In the genomic region with DNA sequence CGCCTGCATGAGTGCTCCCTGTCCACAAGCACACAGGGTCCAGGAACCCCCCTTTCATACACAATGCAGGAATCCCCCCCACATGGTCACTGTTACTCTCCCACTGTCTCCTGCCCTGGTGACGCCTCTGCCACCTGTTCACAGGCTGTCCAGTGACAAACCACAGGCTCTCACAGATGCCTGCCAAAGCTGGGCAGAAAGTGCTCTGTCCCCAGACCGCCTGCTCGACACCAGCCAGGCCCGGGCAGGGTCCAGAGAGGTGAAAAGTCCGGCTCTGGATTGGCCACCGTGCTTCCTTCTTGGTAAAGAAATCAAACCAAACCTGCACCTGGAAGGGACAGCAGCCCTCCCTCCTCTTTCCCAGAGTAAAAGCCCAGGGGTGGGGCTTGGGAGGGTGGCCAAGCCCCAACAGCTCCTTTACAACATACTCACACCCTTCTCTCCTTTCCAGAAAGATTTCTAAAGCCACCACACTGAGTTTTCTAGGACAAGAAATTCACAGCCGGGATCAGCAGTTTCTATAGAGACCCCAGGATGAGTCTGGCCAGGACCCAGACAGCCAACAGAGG, we compare ENCODE assay signal across 11 cellular contexts. TPM values are rescaled to one million over a fixed set of nuclear protein-coding genes. Genes with fewer than 3 reads are reported as not detected.
DNase-seq lines count a peak whose midpoint lies in the region; ATAC-seq, FAIRE-seq and TF ChIP-seq lines count a peak whose summit lies in the region.
"Had no signal": no experiment of that assay in that cellular context is flagged by ENCODE, and none has a peak within 500 bp of the region (broad histone marks: within the 10 kb centered on the region; RNA-seq: fewer than 3 reads in every experiment).

No MANE protein-coding gene starts in this region.

- no peak overlapping the region for H3K14ac ChIP-seq in H1 (ENCODE audit: insufficient read length)

- H2BK15ac ChIP-seq in H1 (ENCODE audit: low read length) = no peak overlapping the region

- TF ChIP-seq RAD21 in H1 (IDR thresholded peaks at IDR 0.05 in 1 of 2, conservative IDR thresholded peaks at IDR 0.05 in 1 of 2; ENCODE audit: low read depth in 2 of 2, low read length in 2 of 2) = no peak

- H4K5ac ChIP-seq in H1 (ENCODE audit: insufficient read length, low read depth, low read length) = no peak overlapping the region

- H3K18ac ChIP-seq in H1 (ENCODE audit: extremely low read depth, low read length) = no peak overlapping the region

- TF ChIP-seq CTCF in H1 (IDR thresholded peaks at IDR 0.05; ENCODE audit: control extremely low read depth in 1 of 3, insufficient read depth in 1 of 3, low read depth in 1 of 3, low read length in 3 of 3) = no peak

- H3K79me2 ChIP-seq in H1 (ENCODE audit: control insufficient read depth in 1 of 2, insufficient read depth in 2 of 2, low read length in 2 of 2) = peaks cover 43 to 79% of the 10 kb centered on the region in 2 experiments

- CTCF ChIA-PET in H1 (lab: Charles Lee; ENCODE audit: partially characterized antibody) = interaction anchor here (1.2 kb wide), 2 partner anchors 45 to 46 kb away, joined by 3 to 4 read pairs; no protein-coding TSS in a partner anchor

- peaks cover 7 to 37% (median 21%) of the 10 kb centered on the region in 4 experiments for H3K4me1 ChIP-seq in H1 (replicated peaks in 1 of 4; ENCODE audit: control insufficient read depth in 3 of 4, insufficient read depth in 4 of 4, low read length in 3 of 4)
- H3K4me1 ChIP-seq in muscle layer of colon (ENCODE audit: insufficient read depth, low read length) = peaks cover 38% of the 10 kb centered on the region
- H3K4me1 ChIP-seq in urinary bladder (ENCODE audit: insufficient read depth) = peaks cover 1% of the 10 kb centered on the region

- H4K8ac ChIP-seq in H1 (ENCODE audit: extremely low read depth, insufficient read depth, low read length) = peak overlapping the region; percentile 28

- peaks cover 11% of the 10 kb centered on the region; the same call in 1 of the 2 replicates for H3K23me2 ChIP-seq in H1 (ENCODE audit: low read depth, low read length)

- no peak overlapping the region for H2BK20ac ChIP-seq in H1 (ENCODE audit: low read length)

- no peaks in the 10 kb centered on the region for H3K9me3 ChIP-seq in H1 (ENCODE audit: insufficient read depth in 2 of 2, low read depth in 1 of 2, low read length in 1 of 2)
- no peaks in the 10 kb centered on the region for H3K9me3 ChIP-seq in muscle layer of colon (ENCODE audit: low read length)

- no peak for FAIRE-seq in H1 (lab: Jason Lieb, UNC)
- FAIRE-seq: RCC 7860 had no signal

- no peak overlapping the region for H2BK120ac ChIP-seq in H1 (replicated peaks; ENCODE audit: low read depth, low read length)

- H2AFZ ChIP-seq in H1 (ENCODE audit: low read length) = no peak overlapping the region

- H3K36me3 ChIP-seq in H1 (ENCODE audit: control insufficient read depth in 2 of 4, insufficient read depth in 4 of 4, low read length in 3 of 4) = peaks cover 2 to 28% (median 14%) of the 10 kb centered on the region in 4 experiments; a peak in 7 of 8 replicates
- H3K36me3 ChIP-seq in muscle layer of colon (ENCODE audit: insufficient read depth, low read length) = peaks cover 17% of the 10 kb centered on the region
- no peaks in the 10 kb centered on the region for H3K36me3 ChIP-seq in urinary bladder (ENCODE audit: insufficient read depth)

- H3K9ac ChIP-seq in H1 (replicated peaks in 1 of 4; ENCODE audit: extremely low read depth in 1 of 4, low read depth in 3 of 4, low read length in 3 of 4) = no peak overlapping the region
- H3K9ac ChIP-seq in muscle layer of colon (ENCODE audit: low read length) = no peak overlapping the region

- POLR2A ChIA-PET in H1 (lab: Charles Lee; ENCODE audit: partially characterized antibody) = interaction anchor here (0.7 to 1.2 kb wide), 3 partner anchors 10 to 35 kb away, joined by 3 to 4 read pairs (median 3); no protein-coding TSS in a partner anchor

- H3K23ac ChIP-seq in H1 (ENCODE audit: insufficient read length) = no peak overlapping the region

- no peak overlapping the region; a peak in 1 of 4 replicates for H3K4me2 ChIP-seq in H1 (ENCODE audit: insufficient read depth in 1 of 2, low read depth in 2 of 2, low read length in 2 of 2)

- H4K91ac ChIP-seq in H1 (replicated peaks; ENCODE audit: insufficient read length, low read length) = no peak overlapping the region

- no peak for ATAC-seq in GM18870 (IDR thresholded peaks at IDR 0.05; ENCODE audit: unreplicated experiment)
- ATAC-seq: HCT116 had no signal

- H3K4me3 ChIP-seq in H1 (ENCODE audit: extremely low read depth in 1 of 4, insufficient read depth in 2 of 4, low read depth in 3 of 4, low read length in 4 of 4) = no peak overlapping the region
- no peak overlapping the region for H3K4me3 ChIP-seq in muscle layer of colon (ENCODE audit: low read depth in 1 of 2, low read length in 2 of 2)
- no peak overlapping the region for H3K4me3 ChIP-seq in urinary bladder (ENCODE audit: low read depth, low read length)

- no peak overlapping the region for H2BK12ac ChIP-seq in H1 (ENCODE audit: low read depth, low read length)

- peaks cover 29% of the 10 kb centered on the region for H3K79me1 ChIP-seq in H1 (ENCODE audit: low read depth, low read length)

- H3K27ac ChIP-seq in H1 (ENCODE audit: low read depth, low read length) = 0 out of 2 replicates have a peak overlapping the region, but pooled peaks have one; percentile 26
- peak overlapping the region; percentile 69 for H3K27ac ChIP-seq in muscle layer of colon (ENCODE audit: low read depth, low read length)
- H3K27ac ChIP-seq in urinary bladder (ENCODE audit: low read depth) = peak overlapping the region; percentile 80

- no peak for TF ChIP-seq POLR2A in H1 (IDR thresholded peaks at IDR 0.05; ENCODE audit: control extremely low read depth in 1 of 2, low read depth in 2 of 2, low read length in 2 of 2)

- peak; percentile 71 to 85 for DNase-seq in NCI-H2081 (lab: John Stamatoyannopoulos, UW)
- DNase-seq in NCI-H2081 treated with DMSO at 0.1 percent for 48 hours (lab: John Stamatoyannopoulos, UW) = no peak
- no peak for DNase-seq in H1 (ENCODE audit: low read depth in 1 of 2, low spot score in 2 of 2)
- no peak for DNase-seq in NK-92 treated with Interleukin-12 subunit alpha and Interleukin-12 subunit beta, amount 100 ng/mL, for 24 hours (lab: John Stamatoyannopoulos, UW)
- no peak for DNase-seq in HuH-7.5 (ENCODE audit: low spot score)

- 80% methylated on average over 7 of the region's 8 CpGs; no CpG with 5 or more reads in 1 of the 2 experiments for WGBS in H1 (ENCODE audit: extremely low coverage in 1 of 2, insufficient coverage in 1 of 2, insufficient read length in 1 of 2, insufficient replicate concordance in 2 of 2, low coverage in 1 of 2, low lambda C conversion rate in 2 of 2, missing lambda C conversion rate in 1 of 2), 2 experiments
- WGBS in urinary bladder = 27% methylated on average over 8 of the region's 8 CpGs

- H3K4ac ChIP-seq in H1 (replicated peaks; ENCODE audit: insufficient read length, low read depth, low read length) = no peak overlapping the region

- H3K56ac ChIP-seq in H1 (replicated peaks; ENCODE audit: insufficient read length, low read depth, low read length) = no peak overlapping the region

- H2BK5ac ChIP-seq in H1 (ENCODE audit: low read depth, low read length) = no peak overlapping the region

- no peaks in the 10 kb centered on the region for H3K27me3 ChIP-seq in H1 (replicated peaks in 1 of 4; ENCODE audit: control insufficient read depth in 3 of 4, extremely low read depth in 1 of 4, insufficient read depth in 3 of 4, low read length in 3 of 4)
- no peaks in the 10 kb centered on the region for H3K27me3 ChIP-seq in muscle layer of colon (ENCODE audit: control insufficient read depth in 1 of 2, insufficient read depth in 2 of 2, low read length in 2 of 2)

- no peak for TF ChIP-seq EP300 in H1 (IDR thresholded peaks at IDR 0.05; ENCODE audit: borderline replicate concordance in 1 of 2, low read depth in 2 of 2, low read length in 2 of 2)

- 0 out of 2 replicates have a peak overlapping the region, but pooled peaks have one; percentile 24 for H2AK5ac ChIP-seq in H1 (ENCODE audit: low read depth, low read length)

- peaks cover 46 to 62% of the 10 kb centered on the region in 2 experiments for H4K20me1 ChIP-seq in H1 (replicated peaks in 1 of 2; ENCODE audit: control insufficient read depth in 1 of 2, insufficient read depth in 2 of 2, low read length in 2 of 2)

RNA-seq across cellular contexts. Expression of a gene that starts 6.2 kb away (rescaled TPM):
- 86.1 and 93.3 TPM in 2 replicates for total RNA-seq in H1 (2021; fragmentation: NEBNext Ultra II Directional; extraction: Animal tissue kit (Norgen Biotek cat#: 25700))
- 42.1 and 81.4 TPM in 2 replicates for polyA plus RNA-seq in H1 (2011; rRNA removed)
- 29.9 TPM for polyA plus RNA-seq in H1 (2011; cell fraction: cytosol; rRNA removed)
- 84.7 TPM for polyA plus RNA-seq in H1 (2011; cell fraction: nucleus; rRNA removed)
- polyA plus RNA-seq in H1 (2012, experiment 1 of 2) = 75.9 to 100 TPM (median 96.1 TPM) in 4 replicates
- 61.3 TPM for polyA plus RNA-seq in H1 (2012, experiment 2 of 2)
- 40.8 TPM for polyA plus RNA-seq in H1 (2013, experiment 1 of 2)
- 42.2 TPM for polyA plus RNA-seq in H1 (2013, experiment 2 of 2)
- 13.2 and 28.0 TPM in 2 replicates for polyA minus RNA-seq in H1 (2011; rRNA and poly(A)+ RNA removed)
- 57.5 TPM for polyA minus RNA-seq in H1 (2011; cell fraction: cytosol; rRNA and poly(A)+ RNA removed)
- polyA minus RNA-seq in H1 (2011; cell fraction: nucleus; rRNA and poly(A)+ RNA removed) = 21.4 TPM
- total RNA-seq in urinary bladder = 8.2 TPM
- 26.5 TPM for polyA plus RNA-seq in urinary bladder
- polyA plus RNA-seq: IgD-negative memory B cell had no signal

RNA-seq across cellular contexts. Expression of a gene that starts 10.6 kb away (rescaled TPM):
- 291 and 301 TPM in 2 replicates for total RNA-seq in H1 (2021; fragmentation: NEBNext Ultra II Directional; extraction: Animal tissue kit (Norgen Biotek cat#: 25700))
- polyA plus RNA-seq in H1 (2011; rRNA removed) (866 and 914 TPM in 2 replicates), urinary bladder (202 TPM)
- polyA plus RNA-seq in H1 (2011; cell fraction: cytosol; rRNA removed) = 619 TPM
- 473 TPM for polyA plus RNA-seq in H1 (2011; cell fraction: nucleus; rRNA removed)
- polyA plus RNA-seq in H1 (2012, experiment 1 of 2) = 334 to 383 TPM (median 362 TPM) in 4 replicates
- 693 TPM for polyA plus RNA-seq in H1 (2012, experiment 2 of 2)
- polyA plus RNA-seq in H1 (2013, experiment 1 of 2) = 292 TPM
- polyA plus RNA-seq in H1 (2013, experiment 2 of 2) = 289 TPM
- 275 and 292 TPM in 2 replicates for polyA minus RNA-seq in H1 (2011; rRNA and poly(A)+ RNA removed)
- polyA minus RNA-seq in H1 (2011; cell fraction: cytosol; rRNA and poly(A)+ RNA removed) = 96.6 TPM
- 86.6 TPM for polyA minus RNA-seq in H1 (2011; cell fraction: nucleus; rRNA and poly(A)+ RNA removed)
- total RNA-seq in urinary bladder = 97.5 TPM

RNA-seq across cellular contexts. Expression of a gene that starts 11.8 kb away (rescaled TPM):
- total RNA-seq in H1 (2021; fragmentation: NEBNext Ultra II Directional; extraction: Animal tissue kit (Norgen Biotek cat#: 25700)) = 11.1 and 11.6 TPM in 2 replicates
- 8.4 and 9.4 TPM in 2 replicates for polyA plus RNA-seq in H1 (2011; rRNA removed)
- 6.7 TPM for polyA plus RNA-seq in H1 (2011; cell fraction: cytosol; rRNA removed)
- 7.1 TPM for polyA plus RNA-seq in H1 (2011; cell fraction: nucleus; rRNA removed)
- polyA plus RNA-seq in H1 (2012, experiment 1 of 2) = 7.7 to 15.0 TPM (median 9.7 TPM) in 4 replicates
- 8.8 TPM for polyA plus RNA-seq in H1 (2012, experiment 2 of 2)
- 7.5 TPM for polyA plus RNA-seq in H1 (2013, experiment 1 of 2)
- 8.1 TPM for polyA plus RNA-seq in H1 (2013, experiment 2 of 2)
- 1.8 and 3.9 TPM in 2 replicates for polyA minus RNA-seq in H1 (2011; rRNA and poly(A)+ RNA removed)
- 5.7 TPM for polyA minus RNA-seq in H1 (2011; cell fraction: cytosol; rRNA and poly(A)+ RNA removed)
- polyA minus RNA-seq in H1 (2011; cell fraction: nucleus; rRNA and poly(A)+ RNA removed) = 6.7 TPM
- 1.6 TPM for total RNA-seq in urinary bladder
- polyA plus RNA-seq in urinary bladder = 40.6 TPM

RNA-seq across cellular contexts. Expression of a gene that starts 36.9 kb away (rescaled TPM):
- total RNA-seq in H1 (2021; fragmentation: NEBNext Ultra II Directional; extraction: Animal tissue kit (Norgen Biotek cat#: 25700)) = 7.7 and 8.0 TPM in 2 replicates
- polyA plus RNA-seq in H1 (2011; rRNA removed) (6.5 and 7.7 TPM in 2 replicates), urinary bladder (67.8 TPM)
- 9.3 TPM for polyA plus RNA-seq in H1 (2011; cell fraction: cytosol; rRNA removed)
- polyA plus RNA-seq in H1 (2011; cell fraction: nucleus; rRNA removed) = 57.8 TPM
- 8.9 to 16.8 TPM (median 11.1 TPM) in 4 replicates for polyA plus RNA-seq in H1 (2012, experiment 1 of 2)
- polyA plus RNA-seq in H1 (2012, experiment 2 of 2) = 5.1 TPM
- 3.0 TPM for polyA plus RNA-seq in H1 (2013, experiment 1 of 2)
- 2.4 TPM for polyA plus RNA-seq in H1 (2013, experiment 2 of 2)
- polyA minus RNA-seq in H1 (2011; rRNA and poly(A)+ RNA removed) = 8.2 and 12.8 TPM in 2 replicates
- 6.0 TPM for polyA minus RNA-seq in H1 (2011; cell fraction: cytosol; rRNA and poly(A)+ RNA removed)
- 19.7 TPM for polyA minus RNA-seq in H1 (2011; cell fraction: nucleus; rRNA and poly(A)+ RNA removed)
- 38.5 TPM for total RNA-seq in urinary bladder

RNA-seq across cellular contexts. Expression of a gene that starts 57.4 kb away (rescaled TPM):
- 57.7 and 57.8 TPM in 2 replicates for total RNA-seq in H1 (2021; fragmentation: NEBNext Ultra II Directional; extraction: Animal tissue kit (Norgen Biotek cat#: 25700))
- polyA plus RNA-seq in H1 (2011; rRNA removed) (21.5 and 24.8 TPM in 2 replicates), urinary bladder (35.8 TPM)
- 31.0 TPM for polyA plus RNA-seq in H1 (2011; cell fraction: cytosol; rRNA removed)
- 63.9 TPM for polyA plus RNA-seq in H1 (2011; cell fraction: nucleus; rRNA removed)
- polyA plus RNA-seq in H1 (2012, experiment 1 of 2) = 35.5 to 43.4 TPM (median 39.2 TPM) in 4 replicates
- 25.9 TPM for polyA plus RNA-seq in H1 (2012, experiment 2 of 2)
- polyA plus RNA-seq in H1 (2013, experiment 1 of 2) = 24.4 TPM
- polyA plus RNA-seq in H1 (2013, experiment 2 of 2) = 24.9 TPM
- polyA minus RNA-seq in H1 (2011; rRNA and poly(A)+ RNA removed) = 89.5 and 99.4 TPM in 2 replicates
- 28.3 TPM for polyA minus RNA-seq in H1 (2011; cell fraction: cytosol; rRNA and poly(A)+ RNA removed)
- polyA minus RNA-seq in H1 (2011; cell fraction: nucleus; rRNA and poly(A)+ RNA removed) = 22.3 TPM
- total RNA-seq in urinary bladder = 47.0 TPM

Comparison
In these comparisons a context has a peak if more than half of its experiments do, and no peak if none do; other contexts are left out.
1. DNase-seq: peak in NCI-H2081 (2 of 2); none in NCI-H2081 treated with DMSO at 0.1 percent for 48 hours (single experiment), H1 (0 of 2), NK-92 treated with Interleukin-12 subunit alpha and Interleukin-12 subunit beta, amount 100 ng/mL, for 24 hours (single experiment) and HuH-7.5 (single experiment).
2. H3K27ac ChIP-seq: peak in every context shown above with its lines; median percentile 80 in urinary bladder; 69 in muscle layer of colon; 26 in H1.